In the genomic region with DNA sequence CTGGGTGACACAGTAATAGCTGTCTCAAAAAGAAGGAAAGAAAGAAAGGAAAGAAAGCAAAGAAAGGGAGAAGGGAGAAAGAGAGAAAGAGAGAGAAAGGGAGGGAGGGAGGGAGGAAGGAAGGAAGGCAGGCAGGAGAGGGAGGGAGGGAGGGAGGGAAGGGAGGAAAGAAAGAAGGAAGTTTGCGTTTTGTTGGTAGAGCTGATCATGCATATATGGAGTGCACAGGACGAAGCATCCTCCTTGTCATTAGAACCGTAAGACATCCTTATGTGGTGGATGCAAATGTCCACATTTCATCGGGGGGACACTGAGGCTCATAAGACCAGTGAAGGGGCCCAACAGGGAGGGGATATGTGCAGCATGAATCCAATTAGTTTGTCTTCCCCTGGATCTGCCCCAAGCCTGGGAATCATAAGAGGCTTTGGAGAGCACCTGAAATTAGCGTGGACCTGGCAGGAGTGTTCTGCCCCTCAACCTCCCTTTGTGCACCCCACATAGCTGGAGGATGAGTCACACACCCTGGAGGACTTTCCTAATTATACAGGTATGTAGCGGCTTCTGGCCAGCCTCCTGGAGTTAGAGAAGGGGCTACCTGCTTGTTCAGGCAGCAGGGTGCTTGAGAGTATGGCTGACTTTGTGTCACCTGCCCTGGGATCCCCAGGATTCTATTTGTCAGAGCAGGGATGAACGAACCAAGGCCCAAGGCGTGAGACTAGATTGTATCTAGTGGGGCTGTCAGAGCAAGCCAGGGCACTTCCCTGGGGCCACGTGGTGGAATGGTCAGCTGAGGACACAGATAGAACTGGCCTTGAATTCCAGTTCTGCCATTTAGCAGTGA, we compare ENCODE assay signal across 19 cellular contexts.
DNase-seq lines count a peak whose midpoint lies in the region; ATAC-seq and TF ChIP-seq lines count a peak whose summit lies in the region.
"Had no signal": no experiment of that assay in that cellular context is flagged by ENCODE, and none has a peak within 500 bp of the region (broad histone marks: within the 10 kb centered on the region; RNA-seq: fewer than 3 reads in every experiment).

No MANE protein-coding gene starts in this region.

- peaks cover 5% of the 10 kb centered on the region; the same call in 1 of the 3 replicates for H3K9me3 Mint-ChIP-seq in GM23338
- no peaks in the 10 kb centered on the region for H3K9me3 Mint-ChIP-seq in stimulated activated effector memory CD8-positive, alpha-beta T cell treated with anti-CD3 and anti-CD28 coated beads, Interleukin-12 subunit alpha, Interleukin-12 subunit beta, amount 100 ng/mL, for 72 hours
- peaks cover 0 to 28% (median 4%) of the 10 kb centered on the region in 11 donors for H3K9me3 Mint-ChIP-seq in naive thymus-derived CD4-positive, alpha-beta T cell
- H3K9me3 Mint-ChIP-seq: activated T-helper 1 cell treated with anti-CD3 and anti-CD28 coated beads, Interleukin-12 subunit alpha, Interleukin-12 subunit beta, Interleukin-2, Interleukin-4 antibody, amounts not matched to agents 30 ng/mL and 10 ng/mL and 1 ng/mL, durations not matched to agents 14 hours and 24 hours and 36 hours had no signal

- peak; percentile 88 for ATAC-seq in GM23338
- peak; percentile 46 for ATAC-seq in stimulated activated effector memory CD8-positive, alpha-beta T cell treated with anti-CD3 and anti-CD28 coated beads, Interleukin-12 subunit alpha, Interleukin-12 subunit beta, amount 100 ng/mL, for 72 hours
- ATAC-seq in naive thymus-derived CD4-positive, alpha-beta T cell: no peak
- no peak for ATAC-seq in HG02642 (IDR thresholded peaks at IDR 0.05; ENCODE audit: poor library complexity, unreplicated experiment)
- ATAC-seq: mucosa of descending colon had no signal

- DNase-seq in GM23338 (ENCODE audit: low spot score) (peak; percentile 83), NCI-H69 (lab: John Stamatoyannopoulos, UW) (peak; percentile 65), epithelial cell of esophagus (ENCODE audit: low read depth) (peak; percentile 50), prostate gland (ENCODE audit: low spot score) (no peak)
- no peak for DNase-seq in stimulated activated effector memory CD8-positive, alpha-beta T cell treated with anti-CD3 and anti-CD28 coated beads, Interleukin-12 subunit alpha, Interleukin-12 subunit beta, amount 100 ng/mL, for 72 hours (ENCODE audit: low spot score in 2 of 2)
- DNase-seq in naive thymus-derived CD4-positive, alpha-beta T cell: no peak
- DNase-seq: activated CD4-positive, alpha-beta T cell treated with anti-CD3 and anti-CD28 coated beads, Interleukin-2, amount 10 ng/mL, durations not matched to agents 7 days and 5 days; adrenal gland; GDM1; MM.1S; mucosa of descending colon; NCI-H2081; NK-92 treated with Interleukin-12 subunit alpha and Interleukin-12 subunit beta, amount 100 ng/mL, for 24 hours; SHP77 treated with DMSO at 0.1 percent for 48 hours had no signal

- peaks cover 8% of the 10 kb centered on the region for H3K27me3 Mint-ChIP-seq in GM23338 (ENCODE audit: insufficient read depth, low read depth, poor library complexity)
- peaks cover 3 to 29% (median 12%) of the 10 kb centered on the region in 5 donors for H3K27me3 Mint-ChIP-seq in naive thymus-derived CD4-positive, alpha-beta T cell

- no peak overlapping the region; the same call in 1 of the 2 replicates for H2AFZ ChIP-seq in GM23338

- 37% methylated on average over 9 of the region's 9 CpGs for WGBS in prostate gland

- H3F3A ChIP-seq in GM23338 (replicated peaks; ENCODE audit: low read depth): no peaks in the 10 kb centered on the region

- H3K4me1 Mint-ChIP-seq in GM23338: peaks cover 16% of the 10 kb centered on the region
- H3K4me1 Mint-ChIP-seq in stimulated activated effector memory CD8-positive, alpha-beta T cell treated with anti-CD3 and anti-CD28 coated beads, Interleukin-12 subunit alpha, Interleukin-12 subunit beta, amount 100 ng/mL, for 72 hours: no peaks in the 10 kb centered on the region
- no peaks in the 10 kb centered on the region for H3K4me1 Mint-ChIP-seq in naive thymus-derived CD4-positive, alpha-beta T cell
- H3K4me1 Mint-ChIP-seq: activated CD4-positive, alpha-beta T cell treated with anti-CD3 and anti-CD28 coated beads, Interleukin-2, amount 10 ng/mL, durations not matched to agents 7 days and 5 days had no signal

- no peaks in the 10 kb centered on the region for H3K9me3 ChIP-seq in naive thymus-derived CD4-positive, alpha-beta T cell (ENCODE audit: control insufficient read depth in 2 of 3, low read length in 3 of 3)
- no peaks in the 10 kb centered on the region for H3K9me3 ChIP-seq in prostate gland
- H3K9me3 ChIP-seq: adrenal gland, mucosa of descending colon had no signal

- H3K9me2 ChIP-seq in GM23338 (ENCODE audit: insufficient read depth): no peaks in the 10 kb centered on the region

- POLR2A ChIA-PET in naive thymus-derived CD4-positive, alpha-beta T cell (lab: Charles Lee): no interaction called here

- peaks cover 5% of the 10 kb centered on the region; the same call in 1 of the 2 replicates for H3K4me1 ChIP-seq in GM23338 (ENCODE audit: insufficient read depth)
- H3K4me1 ChIP-seq in naive thymus-derived CD4-positive, alpha-beta T cell (ENCODE audit: control insufficient read depth in 2 of 2, insufficient read depth in 2 of 2, low read length in 2 of 2): no peaks in the 10 kb centered on the region
- H3K4me1 ChIP-seq in prostate gland (replicated peaks): no peaks in the 10 kb centered on the region
- H3K4me1 ChIP-seq: adrenal gland had no signal

- no peak overlapping the region for H3K27ac ChIP-seq in GM23338 (ENCODE audit: low read depth)
- H3K27ac ChIP-seq in naive thymus-derived CD4-positive, alpha-beta T cell (ENCODE audit: low read depth, low read length): no peak overlapping the region
- no peak overlapping the region for H3K27ac ChIP-seq in prostate gland
- H3K27ac ChIP-seq: adrenal gland, C4-2B had no signal

- no peaks in the 10 kb centered on the region for H3K36me3 Mint-ChIP-seq in GM23338 (ENCODE audit: low read depth)
- no peaks in the 10 kb centered on the region for H3K36me3 Mint-ChIP-seq in stimulated activated effector memory CD8-positive, alpha-beta T cell treated with anti-CD3 and anti-CD28 coated beads, Interleukin-12 subunit alpha, Interleukin-12 subunit beta, amount 100 ng/mL, for 72 hours
- no peaks in the 10 kb centered on the region for H3K36me3 Mint-ChIP-seq in naive thymus-derived CD4-positive, alpha-beta T cell

- no peak overlapping the region for H3K4me3 Mint-ChIP-seq in GM23338
- no peak overlapping the region for H3K4me3 Mint-ChIP-seq in stimulated activated effector memory CD8-positive, alpha-beta T cell treated with anti-CD3 and anti-CD28 coated beads, Interleukin-12 subunit alpha, Interleukin-12 subunit beta, amount 100 ng/mL, for 72 hours
- H3K4me3 Mint-ChIP-seq in naive thymus-derived CD4-positive, alpha-beta T cell: no peak overlapping the region
- H3K4me3 Mint-ChIP-seq: activated CD4-positive, alpha-beta T cell treated with anti-CD3 and anti-CD28 coated beads, Interleukin-2, amount 10 ng/mL, durations not matched to agents 7 days and 5 days; activated T-helper 1 cell treated with anti-CD3 and anti-CD28 coated beads, Interleukin-12 subunit alpha, Interleukin-12 subunit beta, Interleukin-2, Interleukin-4 antibody, amounts not matched to agents 30 ng/mL and 10 ng/mL and 1 ng/mL, durations not matched to agents 14 hours and 24 hours and 36 hours; stimulated activated naive CD8-positive, alpha-beta T cell treated with anti-CD3 and anti-CD28 coated beads, Interleukin-15, Interleukin-2, amounts not matched to agents 100 ng/mL and 50 ng/mL, for 24 hours had no signal

- no peak overlapping the region for H3K4me2 ChIP-seq in GM23338
- H3K4me2 ChIP-seq: smooth muscle cell had no signal

- no peaks in the 10 kb centered on the region for H3K36me3 ChIP-seq in GM23338 (ENCODE audit: insufficient read depth)
- no peaks in the 10 kb centered on the region for H3K36me3 ChIP-seq in naive thymus-derived CD4-positive, alpha-beta T cell (ENCODE audit: control insufficient read depth in 2 of 3, insufficient read depth in 3 of 3, low read length in 3 of 3)
- H3K36me3 ChIP-seq in prostate gland: no peaks in the 10 kb centered on the region
- H3K36me3 ChIP-seq: adrenal gland had no signal

- H3K4me3 ChIP-seq in GM23338 (no peak overlapping the region), epithelial cell of esophagus (ENCODE audit: low read length) (no peak overlapping the region), prostate gland (no peak overlapping the region)
- H3K4me3 ChIP-seq in naive thymus-derived CD4-positive, alpha-beta T cell (ENCODE audit: low read length): no peak overlapping the region
- H3K4me3 ChIP-seq: adrenal gland, mucosa of descending colon, smooth muscle cell had no signal

- intact Hi-C loops in naive thymus-derived CD4-positive, alpha-beta T cell (cut with micrococcal nuclease): no loop called here
- intact Hi-C loops in prostate gland (cut with DNase I): no loop called here

- TF ChIP-seq CTCF in GM23338 (conservative IDR thresholded peaks at IDR 0.05; ENCODE audit: low read depth in 2 of 2): no peak
- TF ChIP-seq CTCF in epithelial cell of esophagus (IDR thresholded peaks at IDR 0.05; ENCODE audit: insufficient read depth, low read depth, low read length, missing control alignments): no peak
- TF ChIP-seq CTCF in prostate gland (IDR thresholded peaks at IDR 0.05): no peak

- CTCF ChIA-PET in naive thymus-derived CD4-positive, alpha-beta T cell (lab: Charles Lee): no interaction called here

- no peaks in the 10 kb centered on the region for H3K79me2 ChIP-seq in GM23338 (replicated peaks; ENCODE audit: insufficient read depth)

- no peak for TF ChIP-seq POLR2A in prostate gland (IDR thresholded peaks at IDR 0.05)

- H3K27ac Mint-ChIP-seq in GM23338: no peak overlapping the region
- no peak overlapping the region for H3K27ac Mint-ChIP-seq in stimulated activated effector memory CD8-positive, alpha-beta T cell treated with anti-CD3 and anti-CD28 coated beads, Interleukin-12 subunit alpha, Interleukin-12 subunit beta, amount 100 ng/mL, for 72 hours
- H3K27ac Mint-ChIP-seq in naive thymus-derived CD4-positive, alpha-beta T cell: peak overlapping the region in 1 of 9 donors; percentile 28
- H3K27ac Mint-ChIP-seq: activated CD4-positive, alpha-beta T cell treated with anti-CD3 and anti-CD28 coated beads, Interleukin-2, amount 10 ng/mL, durations not matched to agents 7 days and 5 days; activated T-helper 1 cell treated with anti-CD3 and anti-CD28 coated beads, Interleukin-12 subunit alpha, Interleukin-12 subunit beta, Interleukin-2, Interleukin-4 antibody, amounts not matched to agents 30 ng/mL and 10 ng/mL and 1 ng/mL, durations not matched to agents 14 hours and 24 hours and 36 hours; stimulated activated naive CD8-positive, alpha-beta T cell treated with anti-CD3 and anti-CD28 coated beads, Interleukin-15, Interleukin-2, amounts not matched to agents 100 ng/mL and 50 ng/mL, for 24 hours had no signal

- H4K20me1 ChIP-seq in GM23338 (replicated peaks; ENCODE audit: insufficient read depth): no peaks in the 10 kb centered on the region

- no peaks in the 10 kb centered on the region for H3K27me3 ChIP-seq in GM23338 (ENCODE audit: insufficient read depth)
- no peaks in the 10 kb centered on the region for H3K27me3 ChIP-seq in naive thymus-derived CD4-positive, alpha-beta T cell (ENCODE audit: control insufficient read depth in 2 of 2, insufficient read depth in 2 of 2, low read length in 2 of 2)
- no peaks in the 10 kb centered on the region for H3K27me3 ChIP-seq in prostate gland (replicated peaks; ENCODE audit: insufficient read depth)
- H3K27me3 ChIP-seq: adrenal gland had no signal

Comparison
In these comparisons a context has a peak if more than half of its experiments do, and no peak if none do; other contexts are left out.
1. ATAC-seq: peak in GM23338 (single experiment) and stimulated activated effector memory CD8-positive, alpha-beta T cell treated with anti-CD3 and anti-CD28 coated beads, Interleukin-12 subunit alpha, Interleukin-12 subunit beta, amount 100 ng/mL, for 72 hours (single experiment); none in naive thymus-derived CD4-positive, alpha-beta T cell (single experiment) and HG02642 (single experiment).
2. DNase-seq: peak in GM23338 (single experiment), NCI-H69 (single experiment) and epithelial cell of esophagus (single experiment); none in stimulated activated effector memory CD8-positive, alpha-beta T cell treated with anti-CD3 and anti-CD28 coated beads, Interleukin-12 subunit alpha, Interleukin-12 subunit beta, amount 100 ng/mL, for 72 hours (0 of 2), naive thymus-derived CD4-positive, alpha-beta T cell (0 of 9) and prostate gland (single experiment).